In the genomic region with DNA sequence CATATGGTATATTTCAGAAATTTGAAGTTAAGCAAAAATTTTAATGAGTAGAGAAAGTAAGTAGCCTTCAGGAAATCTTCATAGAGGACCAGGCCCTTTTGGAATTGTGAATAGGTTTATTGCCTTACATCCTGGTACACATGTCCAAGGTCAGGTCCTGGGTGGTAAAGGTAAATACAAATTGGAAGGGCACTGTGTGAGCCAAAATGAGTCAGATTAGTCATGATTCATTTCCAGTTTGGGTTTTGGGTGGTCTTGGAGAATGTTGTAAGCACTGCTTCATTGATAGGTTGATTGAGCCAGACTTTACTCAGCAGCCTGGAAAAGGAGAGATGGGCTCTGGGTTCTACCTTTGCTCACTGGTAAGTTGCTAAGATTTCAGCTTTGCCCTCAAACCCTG, we compare ENCODE assay signal across 14 cellular contexts.
DNase-seq lines count a peak whose midpoint lies in the region; ATAC-seq, FAIRE-seq and TF ChIP-seq lines count a peak whose summit lies in the region.
"Had no signal": no experiment of that assay in that cellular context is flagged by ENCODE, and none has a peak within 500 bp of the region (broad histone marks: within the 10 kb centered on the region; RNA-seq: fewer than 3 reads in every experiment).

No MANE protein-coding gene starts in this region.

- intact Hi-C loops in A673 (cut with micrococcal nuclease; ENCODE audit: unreplicated experiment) (no loop called here), mucosa of descending colon (cut with DNase I, micrococcal nuclease) (no loop called here), prostate gland (cut with DNase I) (no loop called here), Right ventricle myocardium inferior (cut with DNase I) (no loop called here)
- intact Hi-C loops in CD4-positive, alpha-beta memory T cell (cut with micrococcal nuclease) = no loop called here

- ATAC-seq in activated T-helper 17 cell treated with anti-CD3 and anti-CD28 coated beads, Interleukin-2, amount 50 U/mL, for 72 hours (replicated peaks) = no peak
- ATAC-seq in mucosa of descending colon (peak; percentile 84), Right ventricle myocardium inferior (no peak)
- ATAC-seq: left lung had no signal

- FAIRE-seq in urothelium cell line (lab: Jason Lieb, UNC) = no peak

- peaks cover 41% of the 10 kb centered on the region for H3K36me3 ChIP-seq in A673 (ENCODE audit: insufficient read depth, low read length, poor library complexity, severe bottlenecking)
- H3K36me3 ChIP-seq in CD4-positive, alpha-beta memory T cell (ENCODE audit: insufficient read depth, low read length) = peaks cover 6% of the 10 kb centered on the region
- no peaks in the 10 kb centered on the region for H3K36me3 ChIP-seq in mucosa of descending colon (ENCODE audit: low read depth)
- H3K36me3 ChIP-seq in prostate gland = no peaks in the 10 kb centered on the region

- CTCF ChIA-PET in A673 (lab: Charles Lee) = no interaction called here
- CTCF ChIA-PET in CD4-positive, alpha-beta memory T cell (lab: Charles Lee; ENCODE audit: partially characterized antibody) = no interaction called here

- H3K36me3 Mint-ChIP-seq in CD4-positive, alpha-beta memory T cell = peaks cover 21 to 63% of the 10 kb centered on the region in 2 donors
- H3K36me3 Mint-ChIP-seq in activated T-helper 17 cell treated with anti-CD3 and anti-CD28 coated beads, Interleukin-2, amount 50 U/mL, for 72 hours (ENCODE audit: low read depth) = peaks cover 90% of the 10 kb centered on the region

- H3K27me3 ChIP-seq in A673 (replicated peaks; ENCODE audit: insufficient read depth, low read depth, low read length, poor library complexity) = no peaks in the 10 kb centered on the region
- H3K27me3 ChIP-seq in CD4-positive, alpha-beta memory T cell (ENCODE audit: insufficient read depth, low read length) = no peaks in the 10 kb centered on the region
- no peaks in the 10 kb centered on the region for H3K27me3 ChIP-seq in prostate gland (replicated peaks; ENCODE audit: insufficient read depth)
- H3K27me3 ChIP-seq: left lung had no signal

- H3K9me3 ChIP-seq in A673 (ENCODE audit: low read depth, low read length, poor library complexity, severe bottlenecking) (no peaks in the 10 kb centered on the region), mucosa of descending colon (no peaks in the 10 kb centered on the region), prostate gland (no peaks in the 10 kb centered on the region)
- no peaks in the 10 kb centered on the region for H3K9me3 ChIP-seq in CD4-positive, alpha-beta memory T cell (ENCODE audit: control insufficient read depth in 1 of 2, low read length in 2 of 2)
- H3K9me3 ChIP-seq: left lung had no signal

- peak overlapping the region in 4 of 7 donors; percentile 29 to 83 (median 56) for H3K27ac Mint-ChIP-seq in CD4-positive, alpha-beta memory T cell
- peak overlapping the region; percentile 48 for H3K27ac Mint-ChIP-seq in activated T-helper 17 cell treated with anti-CD3 and anti-CD28 coated beads, Interleukin-2, amount 50 U/mL, for 72 hours

- POLR2A ChIA-PET in A673 (lab: Charles Lee; ENCODE audit: low non-redundant PET) = no interaction called here
- POLR2A ChIA-PET in CD4-positive, alpha-beta memory T cell (lab: Charles Lee; ENCODE audit: partially characterized antibody) = no interaction called here

- H3K4me3 ChIP-seq in A673 (ENCODE audit: low read depth, low read length, poor library complexity, severe bottlenecking) (no peak overlapping the region), mucosa of descending colon (no peak overlapping the region), prostate gland (no peak overlapping the region)
- no peak overlapping the region for H3K4me3 ChIP-seq in CD4-positive, alpha-beta memory T cell (ENCODE audit: low read length in 2 of 2)
- H3K4me3 ChIP-seq: left lung had no signal

- peaks cover 52 to 81% (median 69%) of the 10 kb centered on the region in 4 donors for H3K4me1 Mint-ChIP-seq in CD4-positive, alpha-beta memory T cell
- peaks cover 55% of the 10 kb centered on the region for H3K4me1 Mint-ChIP-seq in activated T-helper 17 cell treated with anti-CD3 and anti-CD28 coated beads, Interleukin-2, amount 50 U/mL, for 72 hours

- TF ChIP-seq CTCF in A673 (conservative IDR thresholded peaks at IDR 0.05; ENCODE audit: low read depth, low read length) = no peak
- TF ChIP-seq CTCF in mucosa of descending colon (IDR thresholded peaks at IDR 0.05) = no peak
- no peak for TF ChIP-seq CTCF in prostate gland (IDR thresholded peaks at IDR 0.05)

- H3K4me1 ChIP-seq in A673 (ENCODE audit: insufficient read depth, low read length, poor library complexity, severe bottlenecking) = peaks cover 57% of the 10 kb centered on the region
- peaks cover 72% of the 10 kb centered on the region for H3K4me1 ChIP-seq in CD4-positive, alpha-beta memory T cell (ENCODE audit: insufficient read depth, low read length)
- peaks cover 34% of the 10 kb centered on the region for H3K4me1 ChIP-seq in mucosa of descending colon (ENCODE audit: low read depth)
- H3K4me1 ChIP-seq in prostate gland (replicated peaks) = peaks cover 6% of the 10 kb centered on the region

- BruUV-seq in A673 (replicated peaks; lab: Mats Ljungman, UMichigan) = TSS peak; percentile 0

- H3K9me3 Mint-ChIP-seq in CD4-positive, alpha-beta memory T cell = no peaks in the 10 kb centered on the region
- no peaks in the 10 kb centered on the region for H3K9me3 Mint-ChIP-seq in activated T-helper 17 cell treated with anti-CD3 and anti-CD28 coated beads, Interleukin-2, amount 50 U/mL, for 72 hours

- TF ChIP-seq POLR2A in prostate gland (IDR thresholded peaks at IDR 0.05) = no peak

- H3K4me3 Mint-ChIP-seq in CD4-positive, alpha-beta memory T cell = no peak overlapping the region
- peak overlapping the region; percentile 36 for H3K4me3 Mint-ChIP-seq in activated T-helper 17 cell treated with anti-CD3 and anti-CD28 coated beads, Interleukin-2, amount 50 U/mL, for 72 hours

- H3K27ac ChIP-seq in A673 (ENCODE audit: low read depth, low read length, poor library complexity, severe bottlenecking) = peak overlapping the region; percentile 57
- no peak overlapping the region for H3K27ac ChIP-seq in CD4-positive, alpha-beta memory T cell (ENCODE audit: low read depth, low read length)
- H3K27ac ChIP-seq in prostate gland = no peak overlapping the region

- DNase-seq in A673 (ENCODE audit: low spot score) = no peak
- DNase-seq in CD4-positive, alpha-beta memory T cell = no peak
- peak in 1 of 3 donors; percentile 46 for DNase-seq in mucosa of descending colon
- no peak for DNase-seq in prostate gland (ENCODE audit: low spot score)
- DNase-seq in urothelium cell line (ENCODE audit: low spot score) = no peak
- DNase-seq in Right ventricle myocardium inferior (ENCODE audit: missing footprints) = no peak
- DNase-seq in amygdala (lab: John Stamatoyannopoulos, UW) = no peak
- DNase-seq: AML-193, caudate nucleus, DMS53, left lung, NCI-H2029 treated with DMSO at 0.1 percent for 48 hours, NCI-H526 had no signal

- no peaks in the 10 kb centered on the region for H3K27me3 Mint-ChIP-seq in CD4-positive, alpha-beta memory T cell
- no peaks in the 10 kb centered on the region for H3K27me3 Mint-ChIP-seq in activated T-helper 17 cell treated with anti-CD3 and anti-CD28 coated beads, Interleukin-2, amount 50 U/mL, for 72 hours
